In the genomic region with DNA sequence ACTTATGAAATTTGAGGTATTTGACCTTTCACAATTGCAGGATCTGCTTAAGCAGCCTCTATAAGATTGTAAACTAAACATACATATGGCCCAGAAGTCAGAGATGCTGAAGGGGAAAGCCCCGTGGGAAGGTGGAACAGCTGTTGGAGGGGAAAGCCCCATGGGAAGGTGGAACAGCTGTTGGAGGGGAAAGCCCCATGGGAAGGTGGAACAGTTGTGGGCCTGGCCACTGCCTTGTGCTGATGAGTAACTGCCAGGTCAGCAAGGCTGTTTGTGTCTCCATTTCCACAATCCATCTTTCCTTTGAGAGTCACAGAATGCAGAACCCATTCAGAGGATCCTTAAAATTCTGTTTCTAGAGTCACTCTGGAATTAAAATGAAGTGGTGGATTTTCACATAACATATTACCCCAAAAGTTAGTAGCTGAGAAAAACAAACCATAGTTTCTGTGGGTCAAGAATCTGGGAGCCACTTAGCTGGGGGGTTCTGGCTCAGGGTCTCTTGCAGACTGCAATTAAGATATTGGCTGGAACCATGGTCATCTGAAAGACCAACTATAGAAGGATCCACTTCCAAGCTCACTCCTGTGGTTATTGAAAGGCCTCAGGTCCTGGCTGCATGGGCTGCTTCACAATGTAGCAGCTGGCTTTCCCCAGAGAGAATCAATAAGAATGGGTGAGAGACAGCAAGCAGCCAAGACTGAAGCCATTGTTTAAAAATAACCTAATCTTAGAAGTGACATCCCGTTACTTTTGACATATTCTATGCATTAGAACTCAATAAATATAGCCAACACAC, we compare ENCODE assay signal across 9 cellular contexts.
DNase-seq lines count a peak whose midpoint lies in the region; ATAC-seq and TF ChIP-seq lines count a peak whose summit lies in the region.
"Had no signal": no experiment of that assay in that cellular context is flagged by ENCODE, and none has a peak within 500 bp of the region (broad histone marks: within the 10 kb centered on the region; RNA-seq: fewer than 3 reads in every experiment).

No MANE protein-coding gene starts in this region.

- no peak for TF ChIP-seq POLR2A in esophagus squamous epithelium (IDR thresholded peaks at IDR 0.05)
- TF ChIP-seq POLR2A in tibial nerve (IDR thresholded peaks at IDR 0.05): no peak

- H3K4me3 ChIP-seq in osteoblast (ENCODE audit: insufficient read depth, low read length): no peak overlapping the region
- no peak overlapping the region for H3K4me3 ChIP-seq in esophagus squamous epithelium
- H3K4me3 ChIP-seq in tibial nerve: no peak overlapping the region
- H3K4me3 ChIP-seq: skin epidermis had no signal

- H3K36me3 ChIP-seq in osteoblast (ENCODE audit: insufficient read depth, low read length): no peaks in the 10 kb centered on the region
- H3K36me3 ChIP-seq in esophagus squamous epithelium: no peaks in the 10 kb centered on the region
- no peaks in the 10 kb centered on the region for H3K36me3 ChIP-seq in tibial nerve

- no peak for TF ChIP-seq EP300 in tibial nerve (IDR thresholded peaks at IDR 0.05)

- DNase-seq in fibroblast of peridontal ligament (ENCODE audit: extremely low read depth): peak; percentile 17
- DNase-seq in osteoblast (ENCODE audit: insufficient read length, low spot score, missing footprints): no peak
- DNase-seq in T1000 (lab: John Stamatoyannopoulos, UW): no peak
- DNase-seq in esophagus squamous epithelium (lab: John Stamatoyannopoulos, UW): no peak
- no peak for DNase-seq in tibial nerve (ENCODE audit: low spot score in 2 of 2)

- H3K4me1 ChIP-seq in osteoblast (ENCODE audit: insufficient read depth, low read length) (no peaks in the 10 kb centered on the region), esophagus squamous epithelium (peaks cover 0 to 4% (median 0%) of the 10 kb centered on the region in 3 donors), tibial nerve (peaks cover 0 to under 1% (median 0%) of the 10 kb centered on the region in 4 donors)

- ATAC-seq in GM18502 (IDR thresholded peaks at IDR 0.05; ENCODE audit: poor library complexity, unreplicated experiment) (peak; percentile 97), GM19468 (IDR thresholded peaks at IDR 0.05; ENCODE audit: extremely low read depth, unreplicated experiment) (peak; percentile 38), HG03159 (IDR thresholded peaks at IDR 0.05; ENCODE audit: unreplicated experiment) (peak; percentile 82)

- intact Hi-C loops in esophagus squamous epithelium (cut with DNase I): no loop called here

- H3K27ac ChIP-seq in osteoblast (ENCODE audit: low read depth, low read length) (no peak overlapping the region), esophagus squamous epithelium (no peak overlapping the region), tibial nerve (no peak overlapping the region)
- H3K27ac ChIP-seq: skin epidermis had no signal

- no peak overlapping the region for H2AFZ ChIP-seq in osteoblast (ENCODE audit: low read length)

- no peaks in the 10 kb centered on the region for H3K9me3 ChIP-seq in osteoblast (ENCODE audit: low read depth, low read length)
- H3K9me3 ChIP-seq in esophagus squamous epithelium: no peaks in the 10 kb centered on the region
- H3K9me3 ChIP-seq in tibial nerve: no peaks in the 10 kb centered on the region

- TF ChIP-seq CTCF in osteoblast (IDR thresholded peaks at IDR 0.05; ENCODE audit: extremely low read depth, low read depth, low read length): no peak
- TF ChIP-seq CTCF in esophagus squamous epithelium (IDR thresholded peaks at IDR 0.05): no peak
- TF ChIP-seq CTCF in tibial nerve (IDR thresholded peaks at IDR 0.05): no peak

- WGBS in esophagus squamous epithelium, 2 donors: 37 to 66% methylated on average over 2 of the region's 2 CpGs
- WGBS in tibial nerve, 2 donors: 74 to 93% methylated on average over 2 of the region's 2 CpGs

- no peaks in the 10 kb centered on the region for H3K79me2 ChIP-seq in osteoblast (ENCODE audit: insufficient read depth, low read length)

- H3K27me3 ChIP-seq in osteoblast (ENCODE audit: insufficient read depth, low read length) (no peaks in the 10 kb centered on the region), esophagus squamous epithelium (no peaks in the 10 kb centered on the region), tibial nerve (no peaks in the 10 kb centered on the region)

- H4K20me1 ChIP-seq in osteoblast (ENCODE audit: insufficient read depth, low read length): no peaks in the 10 kb centered on the region

- H3K4me2 ChIP-seq in osteoblast (ENCODE audit: insufficient read depth, low read length): no peak overlapping the region

Comparison
In these comparisons a context has a peak if more than half of its experiments do, and no peak if none do; other contexts are left out.
1. ATAC-seq: peak in every context shown above with its lines; median percentile 97 in GM18502; 82 in HG03159; 38 in GM19468.